ENCODE assay signal across 8 cellular contexts in genomic region chr20:25294459-25295385, GRCh38. TPM values are rescaled to one million over a fixed set of nuclear protein-coding genes. Genes with fewer than 3 reads are reported as not detected.
A peak's percentile ranks its signal among the peaks of the same experiment; 100 is the strongest.
DNase-seq lines count a peak whose midpoint lies in the region; ATAC-seq and TF ChIP-seq lines count a peak whose summit lies in the region.

No MANE protein-coding gene starts in this region.

- H3K4me1 Mint-ChIP-seq in activated CD8-positive, alpha-beta T cell treated with anti-CD3 and anti-CD28 coated beads, Interleukin-2, amount 10 ng/mL, durations not matched to agents 7 days and 5 days (ENCODE audit: low read depth), result peaks cover 1% of the 10 kb centered on the region
- H3K4me1 Mint-ChIP-seq in endodermal cell, result peaks cover 11% of the 10 kb centered on the region

- H3K4me1 ChIP-seq in BE2C, result peaks cover 23% of the 10 kb centered on the region
- peaks cover 9% of the 10 kb centered on the region for H3K4me1 ChIP-seq in endodermal cell (ENCODE audit: control insufficient read depth, insufficient read depth, low read length)
- peaks cover 20% of the 10 kb centered on the region in 2 donors for H3K4me1 ChIP-seq in mucosa of rectum (ENCODE audit: control insufficient read depth in 2 of 2, insufficient read depth in 2 of 2, low read length in 2 of 2)

- no peak overlapping the region for H3K4me3 Mint-ChIP-seq in activated CD8-positive, alpha-beta T cell treated with anti-CD3 and anti-CD28 coated beads, Interleukin-2, amount 10 ng/mL, durations not matched to agents 7 days and 5 days
- no peak overlapping the region for H3K4me3 Mint-ChIP-seq in endodermal cell

- TF ChIP-seq CTCF in BE2C (IDR thresholded peaks at IDR 0.05; ENCODE audit: low read depth, low read length), result peak; percentile 100
- peak; percentile 99 for TF ChIP-seq CTCF in endodermal cell (conservative IDR thresholded peaks at IDR 0.05)

- WGBS in endodermal cell (ENCODE audit: insufficient coverage in 1 of 2, insufficient read length in 1 of 2), 2 experiments, result 66 to 67% methylated on average over 13 to 22 of the region's 22 CpGs

- H3K27ac Mint-ChIP-seq in activated CD8-positive, alpha-beta T cell treated with anti-CD3 and anti-CD28 coated beads, Interleukin-2, amount 10 ng/mL, durations not matched to agents 7 days and 5 days, result no peak overlapping the region
- no peak overlapping the region for H3K27ac Mint-ChIP-seq in endodermal cell

- H3K9me3 ChIP-seq in BE2C (no peaks in the 10 kb centered on the region), endodermal cell (ENCODE audit: control insufficient read depth, low read length) (no peaks in the 10 kb centered on the region), mucosa of rectum (ENCODE audit: control insufficient read depth in 2 of 2, low read length in 2 of 2) (no peaks in the 10 kb centered on the region)

- H3K27me3 ChIP-seq in BE2C, result no peaks in the 10 kb centered on the region
- H3K27me3 ChIP-seq in endodermal cell (ENCODE audit: control insufficient read depth, insufficient read depth, low read length, poor library complexity, severe bottlenecking), result no peaks in the 10 kb centered on the region
- H3K27me3 ChIP-seq in mucosa of rectum (ENCODE audit: control insufficient read depth in 2 of 2, insufficient read depth in 2 of 2, low read length in 2 of 2), result no peaks in the 10 kb centered on the region

- H3K4me3 ChIP-seq in BE2C (ENCODE audit: low read depth, low read length) (no peak overlapping the region), endodermal cell (ENCODE audit: low read length) (no peak overlapping the region), mucosa of rectum (ENCODE audit: low read length in 2 of 2) (no peak overlapping the region)

- no peak overlapping the region for H3K27ac ChIP-seq in endodermal cell (ENCODE audit: low read depth, low read length)
- H3K27ac ChIP-seq in mucosa of rectum (ENCODE audit: low read depth in 2 of 2, low read length in 2 of 2), result peak overlapping the region; percentile 78 to 79

- no peak overlapping the region for H3K9ac ChIP-seq in endodermal cell (ENCODE audit: extremely low read depth, low read length, poor library complexity, severe bottlenecking)
- H3K9ac ChIP-seq in mucosa of rectum (ENCODE audit: low read depth in 1 of 2, low read length in 2 of 2), result peak overlapping the region in 1 of 2 donors; percentile 24

- DNase-seq in BE2C (peak; percentile 86), NCI-H510A (lab: John Stamatoyannopoulos, UW) (peak; percentile 70), endodermal cell (peak; percentile 94)
- peak; percentile 65 for DNase-seq in activated CD8-positive, alpha-beta T cell treated with anti-CD3 and anti-CD28 coated beads, Interleukin-2, amount 10 ng/mL, durations not matched to agents 7 days and 5 days
- peak; percentile 16 to 47 for DNase-seq in stimulated activated CD8-positive, alpha-beta memory T cell treated with anti-CD3 and anti-CD28 coated beads, Interleukin-7, amount 100 ng/mL, for 48 hours (ENCODE audit: extremely low read depth in 1 of 2, low read depth in 1 of 2)

- peak; percentile 35 for ATAC-seq in GM21825 (IDR thresholded peaks at IDR 0.05; ENCODE audit: unreplicated experiment)
- ATAC-seq in activated CD8-positive, alpha-beta T cell treated with anti-CD3 and anti-CD28 coated beads, Interleukin-2, amount 10 ng/mL, durations not matched to agents 7 days and 5 days, result peak; percentile 73
- no peak for ATAC-seq in GM18870 (IDR thresholded peaks at IDR 0.05; ENCODE audit: unreplicated experiment)

- POLR2A ChIA-PET in activated CD8-positive, alpha-beta T cell treated with anti-CD3 and anti-CD28 coated beads, Interleukin-2, amount 10 ng/mL, durations not matched to agents 7 days and 5 days (lab: Charles Lee), result no interaction called here

- H3K36me3 ChIP-seq in BE2C (peaks cover 33% of the 10 kb centered on the region), endodermal cell (ENCODE audit: control insufficient read depth, insufficient read depth, low read length) (peaks cover 28% of the 10 kb centered on the region), mucosa of rectum (ENCODE audit: control insufficient read depth in 2 of 2, insufficient read depth in 2 of 2, low read length in 2 of 2) (peaks cover 55 to 73% of the 10 kb centered on the region in 2 donors)

- CTCF ChIA-PET in activated CD8-positive, alpha-beta T cell treated with anti-CD3 and anti-CD28 coated beads, Interleukin-2, amount 10 ng/mL, durations not matched to agents 7 days and 5 days (lab: Charles Lee), result interaction anchor here (0.7 to 4.7 kb wide), 11 partner anchors 13 to 261 kb away, joined by 3 to 30 read pairs (median 3); no protein-coding TSS in a partner anchor

- H3K9me3 Mint-ChIP-seq in activated CD8-positive, alpha-beta T cell treated with anti-CD3 and anti-CD28 coated beads, Interleukin-2, amount 10 ng/mL, durations not matched to agents 7 days and 5 days (ENCODE audit: insufficient read depth), result no peaks in the 10 kb centered on the region
- no peaks in the 10 kb centered on the region for H3K9me3 Mint-ChIP-seq in endodermal cell

- no peaks in the 10 kb centered on the region for H3K27me3 Mint-ChIP-seq in activated CD8-positive, alpha-beta T cell treated with anti-CD3 and anti-CD28 coated beads, Interleukin-2, amount 10 ng/mL, durations not matched to agents 7 days and 5 days (ENCODE audit: low read depth)
- H3K27me3 Mint-ChIP-seq in endodermal cell (ENCODE audit: insufficient read depth), result no peaks in the 10 kb centered on the region

- peaks cover 2% of the 10 kb centered on the region for H3K36me3 Mint-ChIP-seq in activated CD8-positive, alpha-beta T cell treated with anti-CD3 and anti-CD28 coated beads, Interleukin-2, amount 10 ng/mL, durations not matched to agents 7 days and 5 days (ENCODE audit: low read depth)
- peaks cover 30% of the 10 kb centered on the region for H3K36me3 Mint-ChIP-seq in endodermal cell (ENCODE audit: low read depth)

RNA-seq across cellular contexts. Expression of gene PYGB, which starts 46.8 kb away (rescaled TPM):
- polyA plus RNA-seq in BE2C (2012; ENCODE audit: insufficient read depth, insufficient read length, low read depth), result 58.6 TPM
- 10 to 100 TPM; 33.9 TPM for total RNA-seq in activated CD8-positive, alpha-beta T cell treated with anti-CD3 and anti-CD28 coated beads, Interleukin-2, amount 10 ng/mL, durations not matched to agents 7 days and 5 days
- 10 to 100 TPM; 59.3 to 66.8 TPM for total RNA-seq in endodermal cell
- 48.4 TPM for polyA plus RNA-seq in endodermal cell (2013, experiment 1 of 2)
- 48.7 TPM for polyA plus RNA-seq in endodermal cell (2013, experiment 2 of 2)

Comparison
In these comparisons a context has a peak if more than half of its experiments do, and no peak if none do; other contexts are left out.
1. DNase-seq: peak in every context shown above with its lines; median percentile 94 in endodermal cell; 86 in BE2C; 70 in NCI-H510A; 65 in activated CD8-positive, alpha-beta T cell treated with anti-CD3 and anti-CD28 coated beads, Interleukin-2, amount 10 ng/mL, durations not matched to agents 7 days and 5 days; 32 in stimulated activated CD8-positive, alpha-beta memory T cell treated with anti-CD3 and anti-CD28 coated beads, Interleukin-7, amount 100 ng/mL, for 48 hours.